8 cellular contexts compared by ENCODE assay signal in the genomic region with DNA sequence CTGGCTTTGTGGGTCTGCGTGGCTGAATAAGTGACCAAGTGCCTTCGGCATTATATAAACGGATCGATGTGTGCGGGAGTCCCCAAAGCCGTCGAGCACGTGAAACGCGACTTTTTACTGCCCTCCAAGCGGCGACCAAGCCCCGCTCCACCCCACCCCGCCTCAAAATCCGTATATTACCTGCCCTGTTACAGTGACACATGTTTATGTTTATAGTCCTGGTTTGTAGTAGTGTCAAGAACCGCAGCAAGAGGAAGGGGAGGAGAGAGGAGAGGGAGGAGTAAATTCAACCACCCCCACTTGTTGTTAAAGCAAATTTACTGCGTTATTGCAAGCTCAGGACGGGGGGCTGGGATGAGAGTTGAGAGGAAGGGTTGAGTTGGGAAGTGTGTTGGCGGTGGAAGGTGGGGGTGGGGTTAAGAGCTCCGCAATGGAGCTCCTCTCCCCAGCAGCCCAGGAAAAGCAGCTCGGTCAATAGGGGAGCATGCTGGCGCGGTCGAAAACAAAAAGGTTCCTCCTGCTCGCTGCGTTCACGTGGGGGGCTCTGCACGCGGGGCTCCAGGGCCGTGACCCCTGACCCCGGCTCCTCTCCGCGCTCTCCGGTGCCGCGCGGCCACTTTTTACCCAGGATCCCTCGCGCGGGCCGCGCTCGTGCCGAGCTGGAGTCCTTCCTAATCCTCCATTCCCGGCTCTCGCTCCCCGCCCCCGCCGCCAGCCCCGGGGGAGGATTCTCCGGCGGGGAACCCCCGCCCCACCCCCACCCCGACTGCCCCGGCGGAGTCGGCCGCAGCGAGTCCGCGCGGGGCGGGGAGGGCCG. TPM values are rescaled to one million over a fixed set of nuclear protein-coding genes. Genes with fewer than 3 reads are reported as not detected.
DNase-seq lines count a peak whose midpoint lies in the region; TF ChIP-seq lines count a peak whose summit lies in the region.

Gene SKIDA1, minus strand, starts transcription at position 316 of the 817 bp plus-strand sequence. CDS start 7,860 bp downstream, outside the sequence.

- H3K4me1 Mint-ChIP-seq in activated naive CD4-positive, alpha-beta T cell treated with anti-CD3 and anti-CD28 coated beads, Interleukin-2, amount 50 U/mL, for 24 hours, result peaks cover 47% of the 10 kb centered on the region

- no peaks in the 10 kb centered on the region for H3K9me3 Mint-ChIP-seq in activated naive CD4-positive, alpha-beta T cell treated with anti-CD3 and anti-CD28 coated beads, Interleukin-2, amount 50 U/mL, for 24 hours

- TF ChIP-seq POLR2A in Raji (IDR thresholded peaks at IDR 0.05; ENCODE audit: insufficient read depth, low read depth, low read length), result peak; percentile 54; the same call in 1 of the 2 replicates

- DNase-seq in DMS79 treated with DMSO at 0.1 percent for 48 hours (lab: John Stamatoyannopoulos, UW), result peak; percentile 68
- DNase-seq in H4 (ENCODE audit: low spot score), result peak; percentile 63
- DNase-seq in MG63, result peak; percentile 91
- DNase-seq in germinal center (ENCODE audit: low spot score), result peak; percentile 50
- DNase-seq in ureter (ENCODE audit: low spot score), result peak; percentile 91

- TF ChIP-seq CTCF in neutrophil (IDR thresholded peaks at IDR 0.05), result no peak

- H3K36me3 ChIP-seq in MG63 (no peaks in the 10 kb centered on the region; the same call in 1 of the 2 replicates), neutrophil (no peaks in the 10 kb centered on the region)

- H3K27ac Mint-ChIP-seq in activated naive CD4-positive, alpha-beta T cell treated with anti-CD3 and anti-CD28 coated beads, Interleukin-2, amount 50 U/mL, for 24 hours, result peak within 1 kb of the TSS; percentile 99

- H3K4me3 Mint-ChIP-seq in activated naive CD4-positive, alpha-beta T cell treated with anti-CD3 and anti-CD28 coated beads, Interleukin-2, amount 50 U/mL, for 24 hours, result peak within 1 kb of the TSS; percentile 95

- peaks cover 29 to 31% of the 10 kb centered on the region in 2 experiments for H3K4me1 ChIP-seq in neutrophil (ENCODE audit: control insufficient read depth in 1 of 2, insufficient read depth in 1 of 2, low read depth in 1 of 2, low read length in 1 of 2)

- H3K27me3 Mint-ChIP-seq in activated naive CD4-positive, alpha-beta T cell treated with anti-CD3 and anti-CD28 coated beads, Interleukin-2, amount 50 U/mL, for 24 hours, result peaks cover 29% of the 10 kb centered on the region

- H3K9me3 ChIP-seq in MG63, result no peaks in the 10 kb centered on the region
- H3K9me3 ChIP-seq in neutrophil, result no peaks in the 10 kb centered on the region

- H3K27ac ChIP-seq in neutrophil, result peak within 1 kb of the TSS; percentile 77

- H3K27me3 ChIP-seq in MG63 (no peaks in the 10 kb centered on the region), neutrophil (peaks cover 17% of the 10 kb centered on the region)

- H3K4me3 ChIP-seq in MG63 (peak within 1 kb of the TSS; percentile 63), neutrophil (ENCODE audit: low read depth in 1 of 2, low read length in 1 of 2) (peak within 1 kb of the TSS; percentile 84 to 90)

- H3K36me3 Mint-ChIP-seq in activated naive CD4-positive, alpha-beta T cell treated with anti-CD3 and anti-CD28 coated beads, Interleukin-2, amount 50 U/mL, for 24 hours, result peaks cover 2% of the 10 kb centered on the region

RNA-seq across cellular contexts. Expression of gene SKIDA1, which starts in this region (rescaled TPM):
- 0.18 and 0.33 TPM in 2 replicates for total RNA-seq in H4 (2014; rRNA removed; shearing (Covaris generic))
- 2.0 and 3.1 TPM in 2 replicates for total RNA-seq in MG63 (2014; rRNA removed; shearing (Covaris generic); ENCODE audit: low replicate concordance)
- 3.6 TPM for total RNA-seq in ureter

Comparison
In these comparisons a context has a peak if more than half of its experiments do, and no peak if none do; other contexts are left out.
1. Peak in every context shown above with its lines: DNase-seq, H3K4me3 ChIP-seq and H3K27ac ChIP-seq.
2. Peak in DNase-seq in H4; RNA of the gene not detected or under 1 TPM.